ENCODE assay signal across 1 cellular context in the genomic region with DNA sequence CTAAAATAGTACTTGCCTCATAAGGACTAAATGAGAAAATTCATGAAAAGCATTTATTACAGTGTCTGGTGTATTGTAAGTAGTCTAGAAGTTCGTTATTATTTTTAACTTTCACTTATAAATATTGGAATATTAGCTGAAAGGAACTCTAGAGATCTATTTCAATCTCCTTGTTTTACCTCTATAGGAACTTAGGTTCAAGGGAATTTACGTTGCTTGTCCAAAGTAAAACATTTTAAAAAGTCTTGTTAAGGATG.
TF ChIP-seq lines count a peak whose summit lies in the region.

No MANE protein-coding gene starts in this region.

TF ChIP-seq in SK-N-SH, 30 proteins besides CTCF, POLR2A, EP300 and RAD21 (continued from another document):
- TF ChIP-seq, protein P1, sequence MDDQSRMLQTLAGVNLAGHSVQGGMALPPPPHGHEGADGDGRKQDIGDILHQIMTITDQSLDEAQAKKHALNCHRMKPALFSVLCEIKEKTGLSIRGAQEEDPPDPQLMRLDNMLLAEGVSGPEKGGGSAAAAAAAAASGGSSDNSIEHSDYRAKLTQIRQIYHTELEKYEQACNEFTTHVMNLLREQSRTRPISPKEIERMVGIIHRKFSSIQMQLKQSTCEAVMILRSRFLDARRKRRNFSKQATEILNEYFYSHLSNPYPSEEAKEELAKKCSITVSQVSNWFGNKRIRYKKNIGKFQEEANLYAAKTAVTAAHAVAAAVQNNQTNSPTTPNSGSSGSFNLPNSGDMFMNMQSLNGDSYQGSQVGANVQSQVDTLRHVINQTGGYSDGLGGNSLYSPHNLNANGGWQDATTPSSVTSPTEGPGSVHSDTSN (IDR thresholded peaks at IDR 0.05) = no peak
- TF ChIP-seq SMC3 (IDR thresholded peaks at IDR 0.05; ENCODE audit: low read depth, low read length) (no peak), GATA2 (CRISPR knock-in tag; IDR thresholded peaks at IDR 0.05) (no peak), NFIC (IDR thresholded peaks at IDR 0.05; ENCODE audit: borderline replicate concordance) (no peak), FOXM1 (IDR thresholded peaks at IDR 0.05; ENCODE audit: low read depth) (no peak), YY1 (IDR thresholded peaks at IDR 0.05; ENCODE audit: low read depth) (no peak), JUND (IDR thresholded peaks at IDR 0.05) (no peak), MEF2A (IDR thresholded peaks at IDR 0.05; ENCODE audit: borderline replicate concordance, low read depth) (no peak)
- TF ChIP-seq, protein P2, sequence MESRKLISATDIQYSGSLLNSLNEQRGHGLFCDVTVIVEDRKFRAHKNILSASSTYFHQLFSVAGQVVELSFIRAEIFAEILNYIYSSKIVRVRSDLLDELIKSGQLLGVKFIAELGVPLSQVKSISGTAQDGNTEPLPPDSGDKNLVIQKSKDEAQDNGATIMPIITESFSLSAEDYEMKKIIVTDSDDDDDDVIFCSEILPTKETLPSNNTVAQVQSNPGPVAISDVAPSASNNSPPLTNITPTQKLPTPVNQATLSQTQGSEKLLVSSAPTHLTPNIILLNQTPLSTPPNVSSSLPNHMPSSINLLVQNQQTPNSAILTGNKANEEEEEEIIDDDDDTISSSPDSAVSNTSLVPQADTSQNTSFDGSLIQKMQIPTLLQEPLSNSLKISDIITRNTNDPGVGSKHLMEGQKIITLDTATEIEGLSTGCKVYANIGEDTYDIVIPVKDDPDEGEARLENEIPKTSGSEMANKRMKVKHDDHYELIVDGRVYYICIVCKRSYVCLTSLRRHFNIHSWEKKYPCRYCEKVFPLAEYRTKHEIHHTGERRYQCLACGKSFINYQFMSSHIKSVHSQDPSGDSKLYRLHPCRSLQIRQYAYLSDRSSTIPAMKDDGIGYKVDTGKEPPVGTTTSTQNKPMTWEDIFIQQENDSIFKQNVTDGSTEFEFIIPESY (IDR thresholded peaks at IDR 0.05; ENCODE audit: borderline replicate concordance, low read depth) = no peak
- TF ChIP-seq, protein P3, sequence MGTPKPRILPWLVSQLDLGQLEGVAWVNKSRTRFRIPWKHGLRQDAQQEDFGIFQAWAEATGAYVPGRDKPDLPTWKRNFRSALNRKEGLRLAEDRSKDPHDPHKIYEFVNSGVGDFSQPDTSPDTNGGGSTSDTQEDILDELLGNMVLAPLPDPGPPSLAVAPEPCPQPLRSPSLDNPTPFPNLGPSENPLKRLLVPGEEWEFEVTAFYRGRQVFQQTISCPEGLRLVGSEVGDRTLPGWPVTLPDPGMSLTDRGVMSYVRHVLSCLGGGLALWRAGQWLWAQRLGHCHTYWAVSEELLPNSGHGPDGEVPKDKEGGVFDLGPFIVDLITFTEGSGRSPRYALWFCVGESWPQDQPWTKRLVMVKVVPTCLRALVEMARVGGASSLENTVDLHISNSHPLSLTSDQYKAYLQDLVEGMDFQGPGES (IDR thresholded peaks at IDR 0.05; ENCODE audit: low read depth, low read length) = no peak
